In genomic region chr20:4809707-4810106, GRCh38 we compare ENCODE assay signal across 8 cellular contexts. TPM values are rescaled to one million over a fixed set of nuclear protein-coding genes. Genes with fewer than 3 reads are reported as not detected.
DNase-seq lines count a peak whose midpoint lies in the region; ATAC-seq and TF ChIP-seq lines count a peak whose summit lies in the region.

No MANE protein-coding gene starts in this region.

- DNase-seq in CD4-positive, CD25-positive, alpha-beta regulatory T cell = no peak
- DNase-seq in Peyer's patch (peak in 2 of 3 donors; percentile 76 to 77), left kidney (ENCODE audit: low read depth, low spot score) (peak; percentile 52), NCI-H82 (lab: John Stamatoyannopoulos, UW) (no peak), GM13976 (ENCODE audit: low spot score) (no peak)

- no peaks in the 10 kb centered on the region for H3K9me3 Mint-ChIP-seq in CD4-positive, CD25-positive, alpha-beta regulatory T cell

- H3K4me1 Mint-ChIP-seq in CD4-positive, CD25-positive, alpha-beta regulatory T cell = peaks cover 16 to 74% (median 52%) of the 10 kb centered on the region in 4 donors

- H3K36me3 ChIP-seq in CD4-positive, CD25-positive, alpha-beta regulatory T cell (ENCODE audit: control insufficient read depth, insufficient read depth, low read length) = peaks cover under 1% of the 10 kb centered on the region
- H3K36me3 ChIP-seq in Peyer's patch = no peaks in the 10 kb centered on the region

- no peak overlapping the region for H3K4me3 ChIP-seq in CD4-positive, CD25-positive, alpha-beta regulatory T cell (ENCODE audit: low read depth, low read length)
- H3K4me3 ChIP-seq in Peyer's patch = peak overlapping the region in 1 of 4 donors; percentile 13

- peaks cover 55% of the 10 kb centered on the region for H3K4me1 ChIP-seq in CD4-positive, CD25-positive, alpha-beta regulatory T cell (ENCODE audit: control insufficient read depth, insufficient read depth, low read length, poor library complexity, severe bottlenecking)
- peaks cover 0 to 47% (median 37%) of the 10 kb centered on the region in 4 donors for H3K4me1 ChIP-seq in Peyer's patch

- in situ Hi-C loops in GM13976 (cut with MboI; ENCODE audit: low sequenced_read_pairs, unreplicated experiment) = no loop called here

- H3K27ac ChIP-seq in CD4-positive, CD25-positive, alpha-beta regulatory T cell (ENCODE audit: insufficient read depth, low read length, poor library complexity, severe bottlenecking) = peak overlapping the region; percentile 6
- H3K27ac ChIP-seq in Peyer's patch = peak overlapping the region in 2 of 4 donors; percentile 85 to 95

- H3K27me3 ChIP-seq in CD4-positive, CD25-positive, alpha-beta regulatory T cell (ENCODE audit: control insufficient read depth, insufficient read depth, low read length) = no peaks in the 10 kb centered on the region
- H3K27me3 ChIP-seq in Peyer's patch = no peaks in the 10 kb centered on the region

- H3K4me3 Mint-ChIP-seq in CD4-positive, CD25-positive, alpha-beta regulatory T cell = no peak overlapping the region

- H3K36me3 Mint-ChIP-seq in CD4-positive, CD25-positive, alpha-beta regulatory T cell = peaks cover 19% of the 10 kb centered on the region

- no peaks in the 10 kb centered on the region for H3K9me3 ChIP-seq in CD4-positive, CD25-positive, alpha-beta regulatory T cell (ENCODE audit: control insufficient read depth in 2 of 2, low read length in 2 of 2)
- no peaks in the 10 kb centered on the region for H3K9me3 ChIP-seq in Peyer's patch

- TF ChIP-seq POLR2A in Peyer's patch (IDR thresholded peaks at IDR 0.05) = no peak

- TF ChIP-seq CTCF in Peyer's patch (IDR thresholded peaks at IDR 0.05) (no peak), GM13976 (IDR thresholded peaks at IDR 0.05; ENCODE audit: borderline replicate concordance, control extremely low read depth, extremely low read depth, insufficient read depth, missing control alignments) (no peak)

- no peaks in the 10 kb centered on the region for H3K27me3 Mint-ChIP-seq in CD4-positive, CD25-positive, alpha-beta regulatory T cell

- H3K27ac Mint-ChIP-seq in CD4-positive, CD25-positive, alpha-beta regulatory T cell = peak overlapping the region in 2 of 3 donors; percentile 98 to 99

- no peak for ATAC-seq in CD4-positive, CD25-positive, alpha-beta regulatory T cell (ENCODE audit: low read depth in 2 of 2)
- ATAC-seq in GM19463 (IDR thresholded peaks at IDR 0.05; ENCODE audit: unreplicated experiment) (peak; percentile 25), GM19452 (IDR thresholded peaks at IDR 0.05; ENCODE audit: unreplicated experiment) (no peak), HG02970 (IDR thresholded peaks at IDR 0.05; ENCODE audit: low FRiP score, unreplicated experiment) (no peak)

RNA-seq across cellular contexts. Expression of gene RASSF2, which starts 13.7 kb away (rescaled TPM):
- total RNA-seq in CD4-positive, CD25-positive, alpha-beta regulatory T cell = 33.9 TPM
- polyA plus RNA-seq in CD4-positive, CD25-positive, alpha-beta regulatory T cell = 10 to 100 TPM; 20.9 to 33.0 (median 29.1) TPM
- total RNA-seq in Peyer's patch = 10 to 100 TPM in 1 of 4 donors, 1 to 10 TPM in 3; 2.8 to 39.6 (median 5.2) TPM

Comparison
In these comparisons a context has a peak if more than half of its experiments do, and no peak if none do; other contexts are left out.
1. DNase-seq: peak in Peyer's patch (2 of 3) and left kidney (single experiment); none in CD4-positive, CD25-positive, alpha-beta regulatory T cell (0 of 3), NCI-H82 (single experiment) and GM13976 (single experiment).